ENCODE assay signal across 13 cellular contexts in genomic region chr2:25256486-25256875, GRCh38.
DNase-seq lines count a peak whose midpoint lies in the region; TF ChIP-seq lines count a peak whose summit lies in the region.
"Had no signal": no experiment of that assay in that cellular context is flagged by ENCODE, and none has a peak within 500 bp of the region (broad histone marks: within the 10 kb centered on the region; RNA-seq: fewer than 3 reads in every experiment).

No MANE protein-coding gene starts in this region.

- peak overlapping the region; percentile 5 for H2AK5ac ChIP-seq in neuronal stem cell (ENCODE audit: low read depth, low read length)

- no peak overlapping the region for H4K91ac ChIP-seq in neuronal stem cell (ENCODE audit: low read depth, low read length, poor library complexity)

- H2AFZ ChIP-seq in neuronal stem cell (ENCODE audit: low read length) = peak overlapping the region; percentile 55
- H2AFZ ChIP-seq: hepatocyte had no signal

- H2BK12ac ChIP-seq in neuronal stem cell (ENCODE audit: low read length) = no peak overlapping the region

- H3K4me3 Mint-ChIP-seq in CD4-positive, alpha-beta memory T cell = no peak overlapping the region
- H3K4me3 Mint-ChIP-seq in IgD-negative memory B cell = peak overlapping the region in 1 of 4 donors; percentile 83

- H2BK15ac ChIP-seq in neuronal stem cell (ENCODE audit: low read length) = no peak overlapping the region

- H3K36me3 Mint-ChIP-seq in CD4-positive, alpha-beta memory T cell = peaks cover 11 to 35% of the 10 kb centered on the region in 2 donors
- no peaks in the 10 kb centered on the region for H3K36me3 Mint-ChIP-seq in IgD-negative memory B cell

- no peak overlapping the region for H3K4me3 ChIP-seq in CD4-positive, alpha-beta memory T cell (ENCODE audit: low read length in 2 of 2)
- H3K4me3 ChIP-seq in dorsolateral prefrontal cortex (no peak overlapping the region), neuronal stem cell (ENCODE audit: low read length in 2 of 2) (no peak overlapping the region)
- H3K4me3 ChIP-seq: BLaER1, hepatocyte, suprapubic skin had no signal

- no peaks in the 10 kb centered on the region for H3K27me3 Mint-ChIP-seq in CD4-positive, alpha-beta memory T cell
- no peaks in the 10 kb centered on the region for H3K27me3 Mint-ChIP-seq in IgD-negative memory B cell

- no peaks in the 10 kb centered on the region for H3K27me3 ChIP-seq in CD4-positive, alpha-beta memory T cell (ENCODE audit: insufficient read depth, low read length)
- H3K27me3 ChIP-seq in dorsolateral prefrontal cortex = no peaks in the 10 kb centered on the region
- H3K27me3 ChIP-seq in neuronal stem cell (ENCODE audit: control insufficient read depth in 3 of 3, insufficient read depth in 3 of 3, low read depth in 1 of 3, low read length in 3 of 3) = no peaks in the 10 kb centered on the region
- H3K27me3 ChIP-seq: BLaER1, hepatocyte, suprapubic skin had no signal

- peak overlapping the region in 6 of 7 donors; percentile 27 to 89 (median 82) for H3K27ac Mint-ChIP-seq in CD4-positive, alpha-beta memory T cell
- H3K27ac Mint-ChIP-seq in IgD-negative memory B cell = peak overlapping the region in 2 of 3 donors; percentile 31 to 39

- no peak overlapping the region for H4K8ac ChIP-seq in neuronal stem cell (ENCODE audit: low read depth, low read length)

- no peak overlapping the region for H3K9ac ChIP-seq in neuronal stem cell (ENCODE audit: low read depth, low read length, poor library complexity)

- no peak for TF ChIP-seq CTCF in dorsolateral prefrontal cortex (IDR thresholded peaks at IDR 0.05 in 54 of 56, conservative IDR thresholded peaks at IDR 0.05 in 2 of 56; ENCODE audit: low read depth in 1 of 56, partially characterized antibody in 56 of 56)

- no peak overlapping the region for H3K4me2 ChIP-seq in neuronal stem cell (ENCODE audit: insufficient read depth, low read length, poor library complexity, severe bottlenecking)
- H3K4me2 ChIP-seq: BLaER1, hepatocyte had no signal

- H3K14ac ChIP-seq in neuronal stem cell (ENCODE audit: low read length) = no peak overlapping the region

- intact Hi-C loops in CD4-positive, alpha-beta memory T cell (cut with micrococcal nuclease) = no loop called here
- intact Hi-C loops in dorsolateral prefrontal cortex (cut with DNase I) = no loop called here

- peaks cover 9 to 31% (median 15%) of the 10 kb centered on the region in 4 donors for H3K4me1 Mint-ChIP-seq in CD4-positive, alpha-beta memory T cell
- peaks cover 0 to 12% (median 9%) of the 10 kb centered on the region in 3 donors for H3K4me1 Mint-ChIP-seq in IgD-negative memory B cell

- H3K27ac ChIP-seq in CD4-positive, alpha-beta memory T cell (ENCODE audit: low read depth, low read length) = no peak overlapping the region
- H3K27ac ChIP-seq in dorsolateral prefrontal cortex (peak overlapping the region in 58 of 59 donors; percentile 33 to 94 (median 83)), neuronal stem cell (replicated peaks; ENCODE audit: low read length) (peak overlapping the region; percentile 35)
- H3K27ac ChIP-seq: BLaER1, hepatocyte, suprapubic skin had no signal

- no peak overlapping the region for H2BK120ac ChIP-seq in neuronal stem cell (ENCODE audit: low read depth, low read length)

- no peak overlapping the region for H3K23ac ChIP-seq in neuronal stem cell (ENCODE audit: low read depth, low read length, poor library complexity)

- H3K9me3 Mint-ChIP-seq in CD4-positive, alpha-beta memory T cell = peaks cover 0 to 2% (median 0%) of the 10 kb centered on the region in 8 donors
- H3K9me3 Mint-ChIP-seq in IgD-negative memory B cell = no peaks in the 10 kb centered on the region

- no peak for DNase-seq in CD4-positive, alpha-beta memory T cell
- DNase-seq in dorsolateral prefrontal cortex (no peak), neuronal stem cell (ENCODE audit: low spot score) (no peak), COLO668 (lab: John Stamatoyannopoulos, UW; ENCODE audit: unreplicated experiment) (no peak), medulla oblongata (ENCODE audit: extremely low spot score) (no peak), DMS153 (lab: John Stamatoyannopoulos, UW) (no peak)
- DNase-seq: activated CD4-positive, CD25-positive, alpha-beta regulatory T cell; activated T-cell treated with anti-CD3 and anti-CD28 coated beads for 4 hours; NCI-H2029 treated with DMSO at 0.1 percent for 48 hours had no signal

- no peaks in the 10 kb centered on the region for H3K79me1 ChIP-seq in neuronal stem cell (ENCODE audit: low read depth, low read length)

- H3K36me3 ChIP-seq in CD4-positive, alpha-beta memory T cell (ENCODE audit: insufficient read depth, low read length) = no peaks in the 10 kb centered on the region
- H3K36me3 ChIP-seq in neuronal stem cell (replicated peaks in 1 of 2; ENCODE audit: control insufficient read depth in 2 of 2, insufficient read depth in 2 of 2, low read length in 2 of 2) = no peaks in the 10 kb centered on the region

- no peak overlapping the region for H3K18ac ChIP-seq in neuronal stem cell (ENCODE audit: low read length)

- H3K4me1 ChIP-seq in CD4-positive, alpha-beta memory T cell (ENCODE audit: insufficient read depth, low read length) = peaks cover 8% of the 10 kb centered on the region
- peaks cover 47 to 52% of the 10 kb centered on the region in 2 donors for H3K4me1 ChIP-seq in neuronal stem cell (ENCODE audit: control insufficient read depth in 2 of 2, insufficient read depth in 1 of 2, low read depth in 1 of 2, low read length in 2 of 2)

- no peak overlapping the region for H3K4ac ChIP-seq in neuronal stem cell (ENCODE audit: low read length)

- H2BK5ac ChIP-seq in neuronal stem cell (ENCODE audit: low read length) = no peak overlapping the region

- no peaks in the 10 kb centered on the region for H3K9me3 ChIP-seq in CD4-positive, alpha-beta memory T cell (ENCODE audit: control insufficient read depth in 1 of 2, low read length in 2 of 2)
- H3K9me3 ChIP-seq in neuronal stem cell (replicated peaks in 1 of 2; ENCODE audit: control insufficient read depth in 2 of 2, insufficient read depth in 1 of 2, low read depth in 1 of 2, low read length in 2 of 2) = no peaks in the 10 kb centered on the region
- H3K9me3 ChIP-seq: BLaER1, suprapubic skin had no signal

- POLR2A ChIA-PET in CD4-positive, alpha-beta memory T cell (lab: Charles Lee; ENCODE audit: partially characterized antibody) = interaction anchor here (1.9 kb wide), 1 partner anchor 17 kb away, joined by 14 read pairs; no protein-coding TSS in a partner anchor

- CTCF ChIA-PET in CD4-positive, alpha-beta memory T cell (lab: Charles Lee; ENCODE audit: partially characterized antibody) = no interaction called here

- WGBS in neuronal stem cell (ENCODE audit: extremely low coverage in 2 of 2, insufficient read length in 2 of 2, insufficient replicate concordance in 1 of 2), 2 donors = no CpG with 5 or more reads among the region's 2 CpGs
